12 cellular contexts compared by ENCODE assay signal in the genomic region with DNA sequence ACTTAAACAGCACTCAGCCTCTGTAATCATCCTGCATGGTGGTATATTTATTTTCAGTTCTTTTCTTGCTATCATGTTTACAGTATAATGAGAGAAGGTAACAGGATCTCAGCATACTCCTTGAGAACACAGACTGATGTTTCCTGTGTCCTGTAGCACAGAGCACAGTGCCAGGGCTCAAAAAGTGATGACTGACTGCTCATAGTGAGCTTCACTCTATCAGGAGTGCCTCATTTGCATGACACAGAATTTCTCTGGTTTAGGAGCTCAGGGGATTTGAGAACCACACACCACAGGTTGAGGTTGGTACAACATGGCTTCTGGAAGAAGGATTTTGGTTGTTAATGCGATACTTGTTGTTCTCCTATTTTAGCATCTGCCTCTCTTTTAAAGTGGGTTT.
DNase-seq lines count a peak whose midpoint lies in the region; ATAC-seq and TF ChIP-seq lines count a peak whose summit lies in the region.
"Had no signal": no experiment of that assay in that cellular context is flagged by ENCODE, and none has a peak within 500 bp of the region (broad histone marks: within the 10 kb centered on the region; RNA-seq: fewer than 3 reads in every experiment).

No MANE protein-coding gene starts in this region.

- DNase-seq in GM12865 (ENCODE audit: low read depth) (peak; percentile 47), NCI-H146 (lab: John Stamatoyannopoulos, UW) (no peak), GM20000 (ENCODE audit: low spot score) (no peak), NCI-H2171 treated with DMSO at 0.1 percent for 48 hours (lab: John Stamatoyannopoulos, UW) (no peak)
- DNase-seq: GDM1, HFFc6, mesenchymal stem cell, RPMI8226 had no signal

- ATAC-seq in GM19395 (IDR thresholded peaks at IDR 0.05; ENCODE audit: unreplicated experiment): peak; percentile 93
- ATAC-seq in HG02885 (IDR thresholded peaks at IDR 0.05; ENCODE audit: poor library complexity, unreplicated experiment): peak; percentile 83
- peak; percentile 70 for ATAC-seq in HG03575 (IDR thresholded peaks at IDR 0.05; ENCODE audit: extremely low read depth, insufficient number of reproducible peaks, low FRiP score, unreplicated experiment)
- no peak for ATAC-seq in GM18517 (IDR thresholded peaks at IDR 0.05; ENCODE audit: unreplicated experiment)

- H3K4me3 ChIP-seq in GM12865 (ENCODE audit: low read depth, low read length): no peak overlapping the region

- TF ChIP-seq CTCF in GM12865 (IDR thresholded peaks at IDR 0.05; ENCODE audit: insufficient read depth, low read depth, low read length, missing control alignments): no peak
- TF ChIP-seq CTCF in GM20000 (IDR thresholded peaks at IDR 0.05; ENCODE audit: extremely low read depth, missing control alignments): no peak
